ENCODE assay signal across 8 cellular contexts in genomic region chr11:118928108-118928869, GRCh38. TPM values are rescaled to one million over a fixed set of nuclear protein-coding genes. Genes with fewer than 3 reads are reported as not detected.
DNase-seq lines count a peak whose midpoint lies in the region; ATAC-seq, FAIRE-seq and TF ChIP-seq lines count a peak whose summit lies in the region.

No MANE protein-coding gene starts in this region.

- peak; percentile 92 for FAIRE-seq in GM12891 (lab: Jason Lieb, UNC)

- H3K4me1 ChIP-seq in right cardiac atrium (ENCODE audit: control insufficient read depth, insufficient read depth, low read length) (peaks cover 2% of the 10 kb centered on the region), rectal smooth muscle tissue (ENCODE audit: control insufficient read depth, insufficient read depth, low read length) (peaks cover 24% of the 10 kb centered on the region), aorta (ENCODE audit: control insufficient read depth in 1 of 2, insufficient read depth in 2 of 2, low read length in 2 of 2) (no peaks in the 10 kb centered on the region)

- peak overlapping the region; percentile 92 for H3K27ac Mint-ChIP-seq in T-helper 17 cell

- TF ChIP-seq POLR2A in GM12891 (IDR thresholded peaks at IDR 0.05; ENCODE audit: low read depth, low read length): no peak

- H3K4me3 ChIP-seq in right cardiac atrium (ENCODE audit: low read length) (peak overlapping the region; percentile 94), rectal smooth muscle tissue (ENCODE audit: low read length) (peak overlapping the region; percentile 74), aorta (ENCODE audit: low read length in 2 of 2) (peak overlapping the region; percentile 67 to 80)

- H3K36me3 ChIP-seq in rectal smooth muscle tissue (ENCODE audit: control insufficient read depth, insufficient read depth, low read length) (no peaks in the 10 kb centered on the region), aorta (ENCODE audit: control insufficient read depth in 1 of 2, insufficient read depth in 2 of 2, low read length in 1 of 2) (no peaks in the 10 kb centered on the region)

- H3K27ac ChIP-seq in angular gyrus (ENCODE audit: low read depth, low read length) (peak overlapping the region; percentile 97), right cardiac atrium (ENCODE audit: low read length) (peak overlapping the region; percentile 99), rectal smooth muscle tissue (ENCODE audit: low read depth, low read length) (peak overlapping the region; percentile 97), aorta (ENCODE audit: low read depth in 1 of 2, low read length in 2 of 2) (peak overlapping the region; percentile 81 to 89)

- H3K27me3 ChIP-seq in right cardiac atrium (ENCODE audit: control insufficient read depth, insufficient read depth): no peaks in the 10 kb centered on the region
- H3K27me3 ChIP-seq in rectal smooth muscle tissue (ENCODE audit: control insufficient read depth, insufficient read depth, low read length): no peaks in the 10 kb centered on the region
- H3K27me3 ChIP-seq in aorta (ENCODE audit: control insufficient read depth in 1 of 2, insufficient read depth in 2 of 2, low read length in 1 of 2): no peaks in the 10 kb centered on the region

- H3K27me3 Mint-ChIP-seq in T-helper 17 cell: no peaks in the 10 kb centered on the region

- no peaks in the 10 kb centered on the region for H3K9me3 ChIP-seq in T-helper 17 cell (ENCODE audit: control insufficient read depth, low read length, poor library complexity, severe bottlenecking)
- H3K9me3 ChIP-seq in right cardiac atrium (ENCODE audit: control insufficient read depth, low read length): no peaks in the 10 kb centered on the region
- no peaks in the 10 kb centered on the region for H3K9me3 ChIP-seq in aorta (ENCODE audit: control insufficient read depth, low read length)

- under 1% methylated on average over 32 of the region's 32 CpGs for WGBS in right cardiac atrium
- 0% methylated on average over 32 of the region's 32 CpGs for WGBS in aorta, 2 donors

- DNase-seq in GM12891 (ENCODE audit: insufficient read length, low spot score) (peak; percentile 79), NCI-H187 treated with DMSO at 0.1 percent for 48 hours (lab: John Stamatoyannopoulos, UW) (peak; percentile 60), T-helper 17 cell (peak; percentile 87 to 96 (median 90)), right cardiac atrium (peak; percentile 92 to 95 (median 95)), aorta (peak; percentile 94 to 95)

- intact Hi-C loops in right cardiac atrium (cut with DNase I) (loop anchor here in 3 of 4 donors (2.0 to 5.0 kb wide), 3 partner anchors 19 to 136 kb away; partner anchors contain the start of gene DDX6 (in 1 of the 3)), aorta (cut with DNase I) (loop anchor here (1.0 to 5.0 kb wide), 4 partner anchors 21 to 238 kb away; partner anchors contain the start of gene DDX6 (in 1 of the 2))

- ATAC-seq in HG02970 (IDR thresholded peaks at IDR 0.05; ENCODE audit: low FRiP score, unreplicated experiment): peak; percentile 31
- peak; percentile 75 for ATAC-seq in T-helper 17 cell
- peak; percentile 79 to 82 for ATAC-seq in right cardiac atrium
- ATAC-seq in aorta (ENCODE audit: low FRiP score): peak; percentile 89

- peak overlapping the region; percentile 82 for H3K9ac ChIP-seq in rectal smooth muscle tissue (ENCODE audit: low read length)

- H3K4me1 Mint-ChIP-seq in T-helper 17 cell: peaks cover 44% of the 10 kb centered on the region

- H3K4me3 Mint-ChIP-seq in T-helper 17 cell: peak overlapping the region; percentile 79

- H3K36me3 Mint-ChIP-seq in T-helper 17 cell (ENCODE audit: low read depth): peaks cover 8% of the 10 kb centered on the region

TF ChIP-seq in GM12891, 5 proteins besides CTCF, POLR2A, EP300 and RAD21:
- TF ChIP-seq POU2F2 (IDR thresholded peaks at IDR 0.05; ENCODE audit: low read depth, low read length) (no peak), TAF1 (IDR thresholded peaks at IDR 0.05; ENCODE audit: low read depth, low read length) (peak; percentile 22; the same call in 1 of the 2 replicates)

RNA-seq across cellular contexts. Expression of gene BCL9L, which starts 2.6 kb away (rescaled TPM):
- polyA plus RNA-seq in GM12891 (2012; ENCODE audit: low read depth, missing spikeins): 5.5 TPM
- 100 to 1,000 TPM; 186 to 204 TPM for total RNA-seq in T-helper 17 cell
- total RNA-seq in right cardiac atrium: 10 to 100 TPM; 44.0 to 76.7 (median 54.6) TPM
- polyA plus RNA-seq in right cardiac atrium: 29.9 TPM
- total RNA-seq in aorta: 10 to 100 TPM; 73.5 to 92.9 TPM
- polyA plus RNA-seq in aorta: 10 to 100 TPM; 12.5 to 21.1 TPM

RNA-seq across cellular contexts. Expression of gene UPK2, which starts 27.8 kb away (rescaled TPM):
- 1.9 TPM for polyA plus RNA-seq in GM12891 (2012; ENCODE audit: low read depth, missing spikeins)
- total RNA-seq in T-helper 17 cell (not detected), right cardiac atrium (not detected), aorta (not detected)
- polyA plus RNA-seq in right cardiac atrium (not detected), aorta (not detected)

RNA-seq across cellular contexts. Expression of gene FOXR1, which starts 43.3 kb away (rescaled TPM):
- not detected for polyA plus RNA-seq in GM12891 (2012; ENCODE audit: low read depth, missing spikeins)
- total RNA-seq in T-helper 17 cell: not detected
- not detected for total RNA-seq in right cardiac atrium
- polyA plus RNA-seq in right cardiac atrium: not detected
- not detected for total RNA-seq in aorta
- not detected for polyA plus RNA-seq in aorta

RNA-seq across cellular contexts. Expression of gene CXCR5, which starts 44.6 kb away (rescaled TPM):
- 4.4 TPM for polyA plus RNA-seq in GM12891 (2012; ENCODE audit: low read depth, missing spikeins)
- 10 to 100 TPM; 11.1 to 15.0 TPM for total RNA-seq in T-helper 17 cell
- total RNA-seq in right cardiac atrium: not detected
- polyA plus RNA-seq in right cardiac atrium: 0.34 TPM
- total RNA-seq in aorta: under 1 TPM; 0.06 to 0.27 TPM
- polyA plus RNA-seq in aorta: under 1 TPM; 0.13 to 0.69 TPM

Comparison
In these comparisons a context has a peak if more than half of its experiments do, and no peak if none do; other contexts are left out.
1. Peak in every context shown above with its lines: DNase-seq, ATAC-seq, H3K4me3 ChIP-seq and H3K27ac ChIP-seq.
2. ATAC-seq: peak in every context shown above with its lines; median percentile 89 in aorta; 80 in right cardiac atrium; 75 in T-helper 17 cell; 31 in HG02970.